8 cellular contexts compared by ENCODE assay signal in the genomic region with DNA sequence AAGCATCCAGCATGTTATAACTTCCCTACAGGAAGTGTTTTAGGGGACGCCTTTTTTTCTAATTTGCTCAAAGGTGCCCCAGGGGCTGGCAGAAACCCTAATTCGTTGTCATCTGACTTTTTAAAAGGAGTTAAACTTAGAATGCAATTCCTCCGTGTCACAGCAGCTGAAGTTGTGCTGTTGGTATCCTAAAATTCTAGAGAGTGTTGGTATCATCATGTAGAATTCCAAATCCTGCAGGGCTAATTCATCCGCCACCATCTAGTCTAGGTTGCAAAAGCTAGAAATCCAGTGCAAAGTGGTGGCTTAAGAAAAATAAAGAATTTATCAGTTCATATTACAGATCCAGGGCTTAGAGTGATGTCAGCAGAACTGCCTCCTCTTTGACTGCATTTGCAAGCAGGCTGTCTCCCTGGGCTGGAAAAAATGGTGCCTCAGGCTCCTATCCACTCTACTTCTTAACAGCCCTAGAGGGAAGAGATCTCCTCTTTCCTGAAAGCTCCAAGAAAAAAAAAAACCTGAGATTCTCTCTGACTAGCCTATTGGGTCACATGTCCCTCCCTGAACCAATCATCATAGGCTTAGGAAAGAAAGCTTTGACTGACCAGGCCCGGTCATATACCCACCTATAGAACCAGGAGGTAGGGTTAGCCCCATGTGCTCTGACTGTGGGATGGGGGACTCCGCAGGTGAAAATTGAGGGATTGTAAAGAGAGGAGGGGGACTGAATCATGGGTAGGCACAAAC.
DNase-seq lines count a peak whose midpoint lies in the region; TF ChIP-seq lines count a peak whose summit lies in the region.

No MANE protein-coding gene starts in this region.

- no peaks in the 10 kb centered on the region for H3K36me3 Mint-ChIP-seq in CD4-positive, alpha-beta memory T cell

- POLR2A ChIA-PET in CD4-positive, alpha-beta memory T cell (lab: Charles Lee; ENCODE audit: partially characterized antibody): interaction anchor here (0.8 to 2.9 kb wide), 8 partner anchors 29 to 387 kb away, joined by 3 to 23 read pairs (median 4); a partner anchor contains a TSS
- POLR2A ChIA-PET in HEK293 (lab: Yijun Ruan, JAX): interaction anchor here (0.6 to 2.5 kb wide), 18 partner anchors 9 to 386 kb away, joined by 3 to 35 read pairs (median 4); a partner anchor contains a TSS

- no peaks in the 10 kb centered on the region for H3K27me3 Mint-ChIP-seq in CD4-positive, alpha-beta memory T cell

- no peak for TF ChIP-seq POLR2A in adrenal gland (IDR thresholded peaks at IDR 0.05)

- peak overlapping the region in 3 of 7 donors; percentile 2 to 89 (median 27) for H3K27ac Mint-ChIP-seq in CD4-positive, alpha-beta memory T cell

- H3K4me1 ChIP-seq in CD4-positive, alpha-beta memory T cell (ENCODE audit: insufficient read depth, low read length): peaks cover 19% of the 10 kb centered on the region
- H3K4me1 ChIP-seq in HEK293 (ENCODE audit: control insufficient read depth, insufficient read depth, low read length) (peaks cover 11% of the 10 kb centered on the region), adrenal gland (replicated peaks in 1 of 2) (peaks cover 7 to 11% of the 10 kb centered on the region in 2 donors), SJCRH30 (no peaks in the 10 kb centered on the region)

- H3K4me3 ChIP-seq in CD4-positive, alpha-beta memory T cell (ENCODE audit: low read length in 2 of 2): no peak overlapping the region
- no peak overlapping the region for H3K4me3 ChIP-seq in HEK293 (ENCODE audit: low read depth, low read length)
- H3K4me3 ChIP-seq in adrenal gland: peak overlapping the region in 1 of 4 donors; percentile 2
- H3K4me3 ChIP-seq in SJCRH30: no peak overlapping the region

- intact Hi-C loops in CD4-positive, alpha-beta memory T cell (cut with micrococcal nuclease): loop anchor here (1.0 kb wide), 4 partner anchors 29 to 386 kb away; a partner anchor contains a TSS
- intact Hi-C loops in adrenal gland (cut with DNase I): loop anchor here in 1 of 2 donors (10.0 kb wide), 1 partner anchor 90 kb away; no protein-coding TSS in a partner anchor

- H3K4me3 Mint-ChIP-seq in CD4-positive, alpha-beta memory T cell: peak overlapping the region in 2 of 8 donors; percentile 17 to 76

- peaks cover 12 to 28% (median 16%) of the 10 kb centered on the region in 4 donors for H3K4me1 Mint-ChIP-seq in CD4-positive, alpha-beta memory T cell

- CTCF ChIA-PET in CD4-positive, alpha-beta memory T cell (lab: Charles Lee; ENCODE audit: partially characterized antibody): interaction anchor here (0.6 to 5.7 kb wide), 18 partner anchors 9 to 425 kb away, joined by 3 to 57 read pairs (median 3); a partner anchor contains a TSS
- CTCF ChIA-PET in HEK293 (lab: Yijun Ruan, JAX): interaction anchor here (0.6 to 4.6 kb wide), 43 partner anchors 9 to 1655 kb away, joined by 3 to 95 read pairs (median 4); a partner anchor contains a TSS

- WGBS in adrenal gland, 4 donors: 38 to 41% (median 40%) methylated on average over 6 of the region's 6 CpGs

- H3K9me3 ChIP-seq in CD4-positive, alpha-beta memory T cell (ENCODE audit: control insufficient read depth in 1 of 2, low read length in 2 of 2): no peaks in the 10 kb centered on the region
- no peaks in the 10 kb centered on the region for H3K9me3 ChIP-seq in HEK293 (ENCODE audit: control insufficient read depth, insufficient read depth, low read depth, low read length)
- no peaks in the 10 kb centered on the region for H3K9me3 ChIP-seq in adrenal gland (replicated peaks in 1 of 3)
- H3K9me3 ChIP-seq in SJCRH30 (replicated peaks): no peaks in the 10 kb centered on the region

- peak in 4 of 5 donors; percentile 61 to 71 (median 65) for DNase-seq in CD4-positive, alpha-beta memory T cell
- no peak for DNase-seq in adrenal gland
- peak; percentile 23 for DNase-seq in mucosa of gallbladder (ENCODE audit: low spot score)
- no peak for DNase-seq in NCI-H1930 (lab: John Stamatoyannopoulos, UW)
- no peak for DNase-seq in NCI-H1417 treated with DMSO at 0.1 percent for 48 hours (lab: John Stamatoyannopoulos, UW)
- no peak for DNase-seq in stimulated activated CD4-positive, alpha-beta T cell treated with anti-CD3 and anti-CD28 coated beads, Interleukin-4, amount 100 ng/mL, for 24 hours
- DNase-seq in SJCRH30: no peak

- H3K27ac ChIP-seq in CD4-positive, alpha-beta memory T cell (ENCODE audit: low read depth, low read length): no peak overlapping the region
- H3K27ac ChIP-seq in HEK293 (ENCODE audit: extremely low read depth, low read depth, low read length) (peak overlapping the region; percentile 19), adrenal gland (peak overlapping the region in 4 of 5 donors; percentile 12 to 85 (median 58)), SJCRH30 (no peak overlapping the region)

- H3K9me3 Mint-ChIP-seq in CD4-positive, alpha-beta memory T cell: no peaks in the 10 kb centered on the region

- no peaks in the 10 kb centered on the region for H3K27me3 ChIP-seq in CD4-positive, alpha-beta memory T cell (ENCODE audit: insufficient read depth, low read length)
- H3K27me3 ChIP-seq in adrenal gland (no peaks in the 10 kb centered on the region), SJCRH30 (no peaks in the 10 kb centered on the region)

- no peaks in the 10 kb centered on the region for H3K36me3 ChIP-seq in CD4-positive, alpha-beta memory T cell (ENCODE audit: insufficient read depth, low read length)
- H3K36me3 ChIP-seq in HEK293 (ENCODE audit: control insufficient read depth in 2 of 2, insufficient read depth in 1 of 2, low read length in 2 of 2): no peaks in the 10 kb centered on the region
- no peaks in the 10 kb centered on the region for H3K36me3 ChIP-seq in adrenal gland (replicated peaks in 1 of 2)
- H3K36me3 ChIP-seq in SJCRH30: peaks cover 31% of the 10 kb centered on the region

- TF ChIP-seq CTCF in HEK293 (tag by site-specific recombination; IDR thresholded peaks at IDR 0.05) (no peak), adrenal gland (IDR thresholded peaks at IDR 0.05) (peak in 1 of 6 experiments; percentile 58)

TF ChIP-seq in HEK293, 187 proteins besides CTCF, POLR2A, EP300 and RAD21 (continues in another document):
- TF ChIP-seq ZBTB7A (tag by site-specific recombination; IDR thresholded peaks at IDR 0.05; ENCODE audit: low read depth): no peak
- no peak for TF ChIP-seq ZNF391 (tag by site-specific recombination; IDR thresholded peaks at IDR 0.05; ENCODE audit: borderline replicate concordance, low read depth)
- TF ChIP-seq ZNF785 (tag by site-specific recombination; IDR thresholded peaks at IDR 0.05): no peak
- TF ChIP-seq ZNF548 (tag by site-specific recombination; IDR thresholded peaks at IDR 0.05): no peak
- no peak for TF ChIP-seq ZNF133 (tag by site-specific recombination; IDR thresholded peaks at IDR 0.05)
- no peak for TF ChIP-seq ZFHX2 (tag by site-specific recombination; conservative IDR thresholded peaks at IDR 0.05)
- TF ChIP-seq ZBTB8A (tag by site-specific recombination; IDR thresholded peaks at IDR 0.05): peak; percentile 71; the same call in 1 of the 2 replicates
- no peak for TF ChIP-seq ZNF274 (IDR thresholded peaks at IDR 0.05; ENCODE audit: low read length)
- TF ChIP-seq ZNF274 (tag by site-specific recombination; IDR thresholded peaks at IDR 0.05; ENCODE audit: borderline replicate concordance): no peak
- no peak for TF ChIP-seq SP7 (tag by site-specific recombination; IDR thresholded peaks at IDR 0.05)
- TF ChIP-seq ZNF585B (tag by site-specific recombination; IDR thresholded peaks at IDR 0.05): no peak
- peak; percentile 81 for TF ChIP-seq ZNF174 (tag by site-specific recombination; IDR thresholded peaks at IDR 0.05)
- no peak for TF ChIP-seq HOXD13 (CRISPR knock-in tag; IDR thresholded peaks at IDR 0.05; ENCODE audit: borderline replicate concordance)
- TF ChIP-seq, protein P1, sequence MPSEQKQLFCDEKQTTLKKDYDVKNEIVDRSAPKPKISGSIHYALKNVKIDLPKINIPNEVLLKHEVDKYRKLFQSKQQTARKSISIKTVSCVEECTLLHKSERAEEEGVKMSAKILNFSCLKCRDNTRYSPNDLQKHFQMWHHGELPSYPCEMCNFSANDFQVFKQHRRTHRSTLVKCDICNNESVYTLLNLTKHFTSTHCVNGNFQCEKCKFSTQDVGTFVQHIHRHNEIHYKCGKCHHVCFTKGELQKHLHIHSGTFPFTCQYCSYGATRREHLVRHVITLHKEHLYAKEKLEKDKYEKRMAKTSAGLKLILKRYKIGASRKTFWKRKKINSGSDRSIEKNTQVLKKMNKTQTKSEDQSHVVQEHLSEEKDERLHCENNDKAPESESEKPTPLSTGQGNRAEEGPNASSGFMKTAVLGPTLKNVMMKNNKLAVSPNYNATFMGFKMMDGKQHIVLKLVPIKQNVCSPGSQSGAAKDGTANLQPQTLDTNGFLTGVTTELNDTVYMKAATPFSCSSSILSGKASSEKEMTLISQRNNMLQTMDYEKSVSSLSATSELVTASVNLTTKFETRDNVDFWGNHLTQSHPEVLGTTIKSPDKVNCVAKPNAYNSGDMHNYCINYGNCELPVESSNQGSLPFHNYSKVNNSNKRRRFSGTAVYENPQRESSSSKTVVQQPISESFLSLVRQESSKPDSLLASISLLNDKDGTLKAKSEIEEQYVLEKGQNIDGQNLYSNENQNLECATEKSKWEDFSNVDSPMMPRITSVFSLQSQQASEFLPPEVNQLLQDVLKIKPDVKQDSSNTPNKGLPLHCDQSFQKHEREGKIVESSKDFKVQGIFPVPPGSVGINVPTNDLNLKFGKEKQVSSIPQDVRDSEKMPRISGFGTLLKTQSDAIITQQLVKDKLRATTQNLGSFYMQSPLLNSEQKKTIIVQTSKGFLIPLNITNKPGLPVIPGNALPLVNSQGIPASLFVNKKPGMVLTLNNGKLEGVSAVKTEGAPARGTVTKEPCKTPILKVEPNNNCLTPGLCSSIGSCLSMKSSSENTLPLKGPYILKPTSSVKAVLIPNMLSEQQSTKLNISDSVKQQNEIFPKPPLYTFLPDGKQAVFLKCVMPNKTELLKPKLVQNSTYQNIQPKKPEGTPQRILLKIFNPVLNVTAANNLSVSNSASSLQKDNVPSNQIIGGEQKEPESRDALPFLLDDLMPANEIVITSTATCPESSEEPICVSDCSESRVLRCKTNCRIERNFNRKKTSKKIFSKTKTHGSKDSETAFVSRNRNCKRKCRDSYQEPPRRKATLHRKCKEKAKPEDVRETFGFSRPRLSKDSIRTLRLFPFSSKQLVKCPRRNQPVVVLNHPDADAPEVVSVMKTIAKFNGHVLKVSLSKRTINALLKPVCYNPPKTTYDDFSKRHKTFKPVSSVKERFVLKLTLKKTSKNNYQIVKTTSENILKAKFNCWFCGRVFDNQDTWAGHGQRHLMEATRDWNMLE (tag by site-specific recombination; conservative IDR thresholded peaks at IDR 0.05; ENCODE audit: low read depth): 0 out of 2 replicates have a peak, but pooled peaks have one; percentile 20
- TF ChIP-seq ZSCAN23 (tag by site-specific recombination; IDR thresholded peaks at IDR 0.05): no peak
- TF ChIP-seq ZNF292 (tag by site-specific recombination; IDR thresholded peaks at IDR 0.05; ENCODE audit: borderline replicate concordance, low read depth): no peak

Comparison
In these comparisons a context has a peak if more than half of its experiments do, and no peak if none do; other contexts are left out.
1. DNase-seq: peak in CD4-positive, alpha-beta memory T cell (4 of 5) and mucosa of gallbladder (single experiment); none in adrenal gland (0 of 7), NCI-H1930 (0 of 2), NCI-H1417 treated with DMSO at 0.1 percent for 48 hours (single experiment), stimulated activated CD4-positive, alpha-beta T cell treated with anti-CD3 and anti-CD28 coated beads, Interleukin-4, amount 100 ng/mL, for 24 hours (single experiment) and SJCRH30 (0 of 2).
2. H3K27ac ChIP-seq: peak in HEK293 (single experiment) and adrenal gland (4 of 5); none in CD4-positive, alpha-beta memory T cell (single experiment) and SJCRH30 (single experiment).